Comparison of ENCODE assay signal across 8 cellular contexts in genomic region chr6:36196049-36196879, GRCh38. TPM values are rescaled to one million over a fixed set of nuclear protein-coding genes. Genes with fewer than 3 reads are reported as not detected.
DNase-seq lines count a peak whose midpoint lies in the region; ATAC-seq and TF ChIP-seq lines count a peak whose summit lies in the region.

BRPF3 (plus strand) TSS chr6:36196744; CDS start chr6:36200323, 3,579 bp downstream.

- WGBS in right lobe of liver (ENCODE audit: insufficient coverage, low coverage, low lambda C conversion rate, missing lambda C conversion rate), result 2% methylated on average over 29 of the region's 81 CpGs

- H3K27me3 ChIP-seq in dorsolateral prefrontal cortex (no peaks in the 10 kb centered on the region), right lobe of liver (no peaks in the 10 kb centered on the region)

- ATAC-seq in GM19023 (IDR thresholded peaks at IDR 0.05; ENCODE audit: unreplicated experiment), result peak; percentile 54
- ATAC-seq in HG03354 (IDR thresholded peaks at IDR 0.05; ENCODE audit: poor library complexity, severe bottlenecking, unreplicated experiment), result peak; percentile 66
- peak; percentile 76 to 85 (median 81) for ATAC-seq in right lobe of liver

- peak within 1 kb of the TSS; percentile 49 to 81 (median 69) for H3K4me3 ChIP-seq in dorsolateral prefrontal cortex
- H3K4me3 ChIP-seq in right lobe of liver, result peak within 1 kb of the TSS; percentile 52 to 63 (median 61)

- no peaks in the 10 kb centered on the region for H3K9me3 ChIP-seq in right lobe of liver

- H3K4me1 ChIP-seq in right lobe of liver, result peaks cover 0 to 6% (median 0%) of the 10 kb centered on the region in 4 donors

- peak; percentile 63 for TF ChIP-seq POLR2A in right lobe of liver (IDR thresholded peaks at IDR 0.05)

- intact Hi-C loops in dorsolateral prefrontal cortex (cut with DNase I), result loop anchor here (1.0 to 5.0 kb wide), 4 partner anchors 73 to 169 kb away; partner anchors contain the start of gene MAPK14 (in 2 of the 2)
- intact Hi-C loops in right lobe of liver (cut with DNase I), result no loop called here

- peak in 48 of 56 donors; percentile 3 to 86 (median 56) for TF ChIP-seq CTCF in dorsolateral prefrontal cortex (IDR thresholded peaks at IDR 0.05 in 54 of 56, conservative IDR thresholded peaks at IDR 0.05 in 2 of 56; ENCODE audit: low read depth in 1 of 56, partially characterized antibody in 56 of 56)
- peak; percentile 46 to 77 (median 68) for TF ChIP-seq CTCF in right lobe of liver (IDR thresholded peaks at IDR 0.05)

- peak within 1 kb of the TSS; percentile 71 to 98 (median 95) for H3K27ac ChIP-seq in dorsolateral prefrontal cortex
- peak within 1 kb of the TSS; percentile 91 to 94 (median 92) for H3K27ac ChIP-seq in right lobe of liver

- DNase-seq in AG08396 (ENCODE audit: low spot score) (peak; percentile 88), NCI-H526 treated with DMSO at 0.1 percent for 48 hours (lab: John Stamatoyannopoulos, UW) (peak; percentile 79), dorsolateral prefrontal cortex (peak; percentile 60 to 86 (median 74)), right lobe of liver (peak; percentile 86 to 88 (median 87))
- DNase-seq in activated CD4-positive, alpha-beta T cell treated with anti-CD3 and anti-CD28 coated beads, Interleukin-2, amount 50 U/mL, for 4 hours, result peak; percentile 65
- DNase-seq in stimulated activated CD4-positive, alpha-beta T cell treated with anti-CD3 and anti-CD28 coated beads, Interleukin-4, amount 100 ng/mL, for 1 hour, result peak; percentile 78

- H3K36me3 ChIP-seq in right lobe of liver, result peaks cover 0 to 7% (median 3%) of the 10 kb centered on the region in 4 donors

RNA-seq across cellular contexts. Expression of gene BRPF3, which starts in this region (rescaled TPM):
- total RNA-seq in dorsolateral prefrontal cortex, result 10 to 100 TPM; 36.1 to 90.5 (median 56.1) TPM
- total RNA-seq in right lobe of liver, result 10 to 100 TPM; 14.2 to 20.8 (median 18.6) TPM

Comparison
In these comparisons a context has a peak if more than half of its experiments do, and no peak if none do; other contexts are left out.
1. Peak in every context shown above with its lines: DNase-seq, ATAC-seq, H3K4me3 ChIP-seq and H3K27ac ChIP-seq.
2. intact Hi-C loops: an anchor here in dorsolateral prefrontal cortex (1.0 to 5.0 kb wide); none called in right lobe of liver.